ENCODE assay signal across 8 cellular contexts in the genomic region with DNA sequence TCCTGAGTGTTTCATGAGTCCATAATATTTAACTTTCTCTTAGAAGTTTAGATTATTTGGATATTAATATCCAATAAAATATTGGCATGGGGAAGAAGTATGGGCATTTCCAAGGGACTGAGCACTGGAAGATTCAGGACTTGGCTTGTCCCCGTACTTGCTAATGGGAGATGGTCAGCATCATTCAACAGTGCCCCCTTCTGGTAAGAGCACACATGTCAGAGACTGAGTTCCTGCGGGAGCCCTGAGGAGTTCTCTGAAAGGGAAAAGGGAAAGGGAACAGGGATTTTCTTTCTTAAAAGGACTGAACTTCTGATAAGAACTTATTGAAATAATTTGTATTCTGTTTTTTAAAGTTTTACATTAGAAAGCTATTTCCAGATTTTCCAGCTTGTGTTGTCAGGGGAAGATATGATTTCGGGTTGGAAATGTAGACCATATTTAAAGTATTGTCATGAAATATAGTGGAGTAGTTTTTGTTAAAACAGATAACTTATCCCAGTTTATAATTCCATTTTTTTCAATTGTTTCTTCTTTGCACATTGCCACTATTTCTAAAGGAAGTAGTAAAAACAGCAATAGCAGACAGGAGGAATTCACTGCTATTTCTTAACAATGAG. TPM values are rescaled to one million over a fixed set of nuclear protein-coding genes. Genes with fewer than 3 reads are reported as not detected.
A peak's percentile ranks its signal among the peaks of the same experiment; 100 is the strongest.
DNase-seq lines count a peak whose midpoint lies in the region; ATAC-seq lines count a peak whose summit lies in the region.

No MANE protein-coding gene starts in this region.

- no peak overlapping the region for H3K27ac Mint-ChIP-seq in T-cell
- H3K27ac Mint-ChIP-seq in central memory CD8-positive, alpha-beta T cell (ENCODE audit: low read depth): peak overlapping the region; percentile 38

- CTCF ChIA-PET in T-cell (lab: Charles Lee): interaction anchor here in 1 of 2 donors (0.6 to 1.0 kb wide), 3 partner anchors 9 to 164 kb away, joined by 3 read pairs; no protein-coding TSS in a partner anchor

- peaks cover 14% of the 10 kb centered on the region in 3 donors for H3K4me1 Mint-ChIP-seq in T-cell
- no peaks in the 10 kb centered on the region for H3K4me1 Mint-ChIP-seq in central memory CD8-positive, alpha-beta T cell

- POLR2A ChIA-PET in T-cell (lab: Charles Lee): no interaction called here

- DNase-seq in A172 (ENCODE audit: low spot score) (peak; percentile 67), GM04504 (ENCODE audit: low read depth) (peak; percentile 54), NCI-H146 treated with DMSO at 0.1 percent for 48 hours (lab: John Stamatoyannopoulos, UW; ENCODE audit: unreplicated experiment) (peak; percentile 72), T-cell (peak in 20 of 34 experiments; percentile 1 to 33 (median 14)), kidney glomerular epithelial cell (lab: John Stamatoyannopoulos, UW) (peak; percentile 73)
- no peak for DNase-seq in central memory CD8-positive, alpha-beta T cell (ENCODE audit: low spot score in 2 of 2)
- DNase-seq in stimulated activated CD4-positive, alpha-beta T cell treated with anti-CD3 and anti-CD28 coated beads, Interleukin-4, amount 100 ng/mL, for 4 hours: peak; percentile 4 to 15

- no peaks in the 10 kb centered on the region for H3K9me3 Mint-ChIP-seq in T-cell
- H3K9me3 Mint-ChIP-seq in central memory CD8-positive, alpha-beta T cell: no peaks in the 10 kb centered on the region

- peak in 2 of 4 experiments; percentile 62 to 63 for ATAC-seq in T-cell (replicated peaks in 1 of 4)
- ATAC-seq in central memory CD8-positive, alpha-beta T cell (replicated peaks; ENCODE audit: extremely low read depth, poor library complexity, severe bottlenecking): no peak
- ATAC-seq in HG03565 (IDR thresholded peaks at IDR 0.05; ENCODE audit: unreplicated experiment): no peak

- no peaks in the 10 kb centered on the region for H3K27me3 Mint-ChIP-seq in T-cell
- H3K27me3 Mint-ChIP-seq in central memory CD8-positive, alpha-beta T cell: no peaks in the 10 kb centered on the region

- H3K4me3 Mint-ChIP-seq in T-cell: no peak overlapping the region
- no peak overlapping the region for H3K4me3 Mint-ChIP-seq in central memory CD8-positive, alpha-beta T cell

- H3K36me3 Mint-ChIP-seq in T-cell: peaks cover 3% of the 10 kb centered on the region
- peaks cover 4% of the 10 kb centered on the region for H3K36me3 Mint-ChIP-seq in central memory CD8-positive, alpha-beta T cell (ENCODE audit: insufficient read depth)

RNA-seq across cellular contexts. Expression of gene C12orf71, which starts 59.8 kb away (rescaled TPM):
- not detected in 2 replicates for total RNA-seq in A172 (2014; rRNA removed; shearing (Covaris generic))
- total RNA-seq in T-cell: not detected

Comparison
In these comparisons a context has a peak if more than half of its experiments do, and no peak if none do; other contexts are left out.
1. DNase-seq: peak in A172 (single experiment), GM04504 (single experiment), NCI-H146 treated with DMSO at 0.1 percent for 48 hours (single experiment), T-cell (20 of 34), kidney glomerular epithelial cell (single experiment) and stimulated activated CD4-positive, alpha-beta T cell treated with anti-CD3 and anti-CD28 coated beads, Interleukin-4, amount 100 ng/mL, for 4 hours (2 of 2); none in central memory CD8-positive, alpha-beta T cell (0 of 2).